ENCODE assay signal across 37 cellular contexts in genomic region chr11:45246241-45246640, GRCh38. TPM values are rescaled to one million over a fixed set of nuclear protein-coding genes. Genes with fewer than 3 reads are reported as not detected.
"Had no signal": no experiment of that assay in that cellular context is flagged by ENCODE, and none has a peak within 500 bp of the region (broad histone marks: within the 10 kb centered on the region; RNA-seq: fewer than 3 reads in every experiment).

No MANE protein-coding gene starts in this region.

- H3K4me1 Mint-ChIP-seq: activated B cell treated with CpG ODN at 0.5 μM for 24 hours; activated naive CD8-positive, alpha-beta T cell treated with anti-CD3 and anti-CD28 coated beads for 36 hours; activated T-helper 17 cell treated with anti-CD3 and anti-CD28 coated beads, Interleukin-2, amount 50 U/mL, for 72 hours had no signal

- H3K9me3 Mint-ChIP-seq: activated B cell treated with CpG ODN at 0.5 μM for 24 hours; activated CD4-positive, alpha-beta memory T cell treated with anti-CD3 and anti-CD28 coated beads for 36 hours; activated CD4-positive, alpha-beta T cell treated with anti-CD3 and anti-CD28 coated beads, Interleukin-2, amount 10 ng/mL, durations not matched to agents 24 days and 14 days; activated CD8-positive, alpha-beta T cell treated with anti-CD3 and anti-CD28 coated beads for 36 hours; activated naive CD4-positive, alpha-beta T cell treated with anti-CD3 and anti-CD28 coated beads for 36 hours; activated naive CD4-positive, alpha-beta T cell treated with anti-CD3 and anti-CD28 coated beads, Interleukin-2, amount 50 U/mL, for 72 hours; activated naive CD8-positive, alpha-beta T cell treated with anti-CD3 and anti-CD28 coated beads for 36 hours; activated T-cell treated with anti-CD3 and anti-CD28 coated beads, Interleukin-2, amount 50 U/mL, for 4 hours; activated T-cell treated with anti-CD3 and anti-CD28 coated beads, Interleukin-2, amount 50 U/mL, for 72 hours; activated T-helper 1 cell treated with anti-CD3 and anti-CD28 coated beads, Interleukin-12 subunit alpha, Interleukin-12 subunit beta, Interleukin-2, Interleukin-4 antibody, amounts not matched to agents 30 ng/mL and 10 ng/mL and 1 ng/mL, durations not matched to agents 14 hours and 24 hours and 36 hours; activated T-helper 17 cell treated with anti-CD3 and anti-CD28 coated beads, Interleukin-2, amount 50 U/mL, for 72 hours; T-helper 1 cell treated with Interleukin-12 subunit alpha and Interleukin-12 subunit beta and Interleukin-4 antibody, amounts not matched to agents 30 μg/mL and 1 μg/mL, for 36 hours; T-helper 2 cell treated with Interferon-gamma antibody and Interleukin-4, amounts not matched to agents 5 μg/mL and 100 μg/mL, for 36 hours had no signal

- H3K4me3 ChIP-seq: adrenal gland, ascending aorta, cardiac muscle cell had no signal

- H3K27me3 ChIP-seq: adrenal gland, ascending aorta, cardiac muscle cell had no signal

- H3K36me3 ChIP-seq: adrenal gland, ascending aorta, cardiac muscle cell had no signal

- ATAC-seq: activated CD8-positive, alpha-beta T cell treated with anti-CD3 and anti-CD28 coated beads for 36 hours; activated naive CD4-positive, alpha-beta T cell treated with anti-CD3 and anti-CD28 coated beads, Interleukin-2, amount 50 U/mL, for 72 hours; activated T-cell treated with anti-CD3 and anti-CD28 coated beads, Interleukin-2, amount 50 U/mL, for 4 hours; activated T-cell treated with anti-CD3 and anti-CD28 coated beads, Interleukin-2, amount 50 U/mL, for 72 hours; activated T-helper 17 cell treated with anti-CD3 and anti-CD28 coated beads, Interleukin-2, amount 50 U/mL, for 72 hours had no signal

- H3K27ac ChIP-seq: adrenal gland, ascending aorta, cardiac muscle cell, VCaP had no signal

- H3K4me3 Mint-ChIP-seq: activated B cell treated with CpG ODN at 0.5 μM for 24 hours; activated CD4-positive, alpha-beta memory T cell treated with anti-CD3 and anti-CD28 coated beads for 36 hours; activated CD4-positive, alpha-beta T cell treated with anti-CD3 and anti-CD28 coated beads, Interleukin-2, amount 10 ng/mL, durations not matched to agents 24 days and 14 days; activated CD8-positive, alpha-beta T cell treated with anti-CD3 and anti-CD28 coated beads for 36 hours; activated naive CD4-positive, alpha-beta T cell treated with anti-CD3 and anti-CD28 coated beads for 36 hours; activated naive CD8-positive, alpha-beta T cell treated with anti-CD3 and anti-CD28 coated beads for 36 hours; activated T-cell treated with anti-CD3 and anti-CD28 coated beads, Interleukin-2, amount 50 U/mL, for 4 hours; activated T-cell treated with anti-CD3 and anti-CD28 coated beads, Interleukin-2, amount 50 U/mL, for 72 hours; activated T-helper 1 cell treated with anti-CD3 and anti-CD28 coated beads, Interleukin-12 subunit alpha, Interleukin-12 subunit beta, Interleukin-2, Interleukin-4 antibody, amounts not matched to agents 30 ng/mL and 10 ng/mL and 1 ng/mL, durations not matched to agents 14 hours and 24 hours and 36 hours; activated T-helper 17 cell treated with anti-CD3 and anti-CD28 coated beads, Interleukin-2, amount 50 U/mL, for 72 hours; brain; T-helper 1 cell treated with Interleukin-12 subunit alpha and Interleukin-12 subunit beta and Interleukin-4 antibody, amounts not matched to agents 30 μg/mL and 1 μg/mL, for 36 hours; T-helper 2 cell treated with Interferon-gamma antibody and Interleukin-4, amounts not matched to agents 5 μg/mL and 100 μg/mL, for 36 hours had no signal

- H3K27me3 Mint-ChIP-seq: brain had no signal

- H3K9me3 ChIP-seq: adrenal gland, ascending aorta had no signal

- H3K4me1 ChIP-seq: adrenal gland, ascending aorta had no signal

- H3K27ac Mint-ChIP-seq: activated B cell treated with CpG ODN at 0.5 μM for 24 hours; activated CD4-positive, alpha-beta memory T cell treated with anti-CD3 and anti-CD28 coated beads for 36 hours; activated CD4-positive, alpha-beta T cell treated with anti-CD3 and anti-CD28 coated beads, Interleukin-2, amount 10 ng/mL, durations not matched to agents 24 days and 14 days; activated CD8-positive, alpha-beta T cell treated with anti-CD3 and anti-CD28 coated beads for 36 hours; activated naive CD4-positive, alpha-beta T cell treated with anti-CD3 and anti-CD28 coated beads for 36 hours; activated naive CD4-positive, alpha-beta T cell treated with anti-CD3 and anti-CD28 coated beads, Interleukin-2, amount 50 U/mL, for 72 hours; activated naive CD8-positive, alpha-beta T cell treated with anti-CD3 and anti-CD28 coated beads for 36 hours; activated T-cell treated with anti-CD3 and anti-CD28 coated beads, Interleukin-2, amount 50 U/mL, for 72 hours; activated T-helper 1 cell treated with anti-CD3 and anti-CD28 coated beads, Interleukin-12 subunit alpha, Interleukin-12 subunit beta, Interleukin-2, Interleukin-4 antibody, amounts not matched to agents 30 ng/mL and 10 ng/mL and 1 ng/mL, durations not matched to agents 14 hours and 24 hours and 36 hours; activated T-helper 17 cell treated with anti-CD3 and anti-CD28 coated beads, Interleukin-2, amount 50 U/mL, for 72 hours; T-helper 1 cell treated with Interleukin-12 subunit alpha and Interleukin-12 subunit beta and Interleukin-4 antibody, amounts not matched to agents 30 μg/mL and 1 μg/mL, for 36 hours; T-helper 2 cell treated with Interferon-gamma antibody and Interleukin-4, amounts not matched to agents 5 μg/mL and 100 μg/mL, for 36 hours had no signal

- H3K36me3 Mint-ChIP-seq: activated CD4-positive, alpha-beta memory T cell treated with anti-CD3 and anti-CD28 coated beads for 36 hours; activated naive CD4-positive, alpha-beta T cell treated with anti-CD3 and anti-CD28 coated beads, Interleukin-2, amount 50 U/mL, for 72 hours; activated naive CD8-positive, alpha-beta T cell treated with anti-CD3 and anti-CD28 coated beads for 36 hours had no signal

- DNase-seq: activated B cell treated with CpG ODN at 0.5 μM for 24 hours; activated CD4-positive, alpha-beta memory T cell treated with anti-CD3 and anti-CD28 coated beads for 36 hours; activated CD4-positive, alpha-beta T cell treated with anti-CD3 and anti-CD28 coated beads for 4 hours; activated CD4-positive, alpha-beta T cell treated with anti-CD3 and anti-CD28 coated beads, Interleukin-2, amount 10 ng/mL, durations not matched to agents 24 days and 14 days; activated CD4-positive, alpha-beta T cell treated with anti-CD3 and anti-CD28 coated beads, Interleukin-2, amount 50 U/mL, for 1 hour; activated CD4-positive, alpha-beta T cell treated with anti-CD3 and anti-CD28 coated beads, Interleukin-2, amount 50 U/mL, for 4 hours; activated CD4-positive, CD25-positive, alpha-beta regulatory T cell treated with anti-CD3 and anti-CD28 coated beads, Interleukin-2, amount 50 U/mL, for 72 hours; activated CD8-positive, alpha-beta memory T cell treated with anti-CD3 and anti-CD28 coated beads, Interleukin-2, amount 50 U/mL, for 4 hours; activated CD8-positive, alpha-beta T cell treated with anti-CD3 and anti-CD28 coated beads for 36 hours; activated effector memory CD4-positive, alpha-beta T cell treated with anti-CD3 and anti-CD28 coated beads, Interleukin-2, amount 50 U/mL, for 16 hours; activated gamma-delta T cell treated with Interleukin-2 at 50 U/mL for 16 hours; activated naive CD4-positive, alpha-beta T cell; activated naive CD4-positive, alpha-beta T cell treated with anti-CD3 and anti-CD28 coated beads for 36 hours; activated naive CD4-positive, alpha-beta T cell treated with anti-CD3 and anti-CD28 coated beads, Interleukin-2, amount 50 U/mL, for 16 hours; activated naive CD8-positive, alpha-beta T cell treated with anti-CD3 and anti-CD28 coated beads for 36 hours; activated T-cell treated with anti-CD3 and anti-CD28 coated beads for 4 hours; activated T-cell treated with anti-CD3 and anti-CD28 coated beads, Interleukin-2, amount 50 U/mL, for 1 hour; activated T-cell treated with anti-CD3 and anti-CD28 coated beads, Interleukin-2, amount 50 U/mL, for 4 hours; activated T-cell treated with anti-CD3 and anti-CD28 coated beads, Interleukin-2, amount 50 U/mL, for 72 hours; adrenal gland; amniotic stem cell; central memory CD4-positive, alpha-beta T cell; SW 1271; T-helper 1 cell; T-helper 2 cell; T-helper 9 cell had no signal

RNA-seq across cellular contexts. Expression of gene SYT13, which starts 39.9 kb away (rescaled TPM):
- total RNA-seq: activated B cell treated with CpG ODN at 0.5 μM for 24 hours; activated CD4-positive, alpha-beta memory T cell treated with anti-CD3 and anti-CD28 coated beads for 36 hours; activated CD4-positive, alpha-beta T cell treated with anti-CD3 and anti-CD28 coated beads, Interleukin-2, amount 10 ng/mL, durations not matched to agents 24 days and 14 days; activated CD8-positive, alpha-beta memory T cell treated with anti-CD3 and anti-CD28 coated beads for 36 hours; activated CD8-positive, alpha-beta T cell treated with anti-CD3 and anti-CD28 coated beads for 36 hours; activated naive CD4-positive, alpha-beta T cell treated with anti-CD3 and anti-CD28 coated beads for 36 hours; activated naive CD4-positive, alpha-beta T cell treated with anti-CD3 and anti-CD28 coated beads, Interleukin-2, amount 50 U/mL, for 72 hours; activated naive CD8-positive, alpha-beta T cell treated with anti-CD3 and anti-CD28 coated beads for 36 hours; activated T-cell treated with anti-CD3 and anti-CD28 coated beads, Interleukin-2, amount 50 U/mL, for 72 hours; activated T-helper 1 cell treated with anti-CD3 and anti-CD28 coated beads, Interleukin-12 subunit alpha, Interleukin-12 subunit beta, Interleukin-2, Interleukin-4 antibody, amounts not matched to agents 30 ng/mL and 10 ng/mL and 1 ng/mL, durations not matched to agents 14 hours and 24 hours and 36 hours; activated T-helper 17 cell treated with anti-CD3 and anti-CD28 coated beads, Interleukin-2, amount 50 U/mL, for 72 hours; ascending aorta; bronchial epithelial cell had no signal
